9 cellular contexts compared by ENCODE assay signal in the genomic region with DNA sequence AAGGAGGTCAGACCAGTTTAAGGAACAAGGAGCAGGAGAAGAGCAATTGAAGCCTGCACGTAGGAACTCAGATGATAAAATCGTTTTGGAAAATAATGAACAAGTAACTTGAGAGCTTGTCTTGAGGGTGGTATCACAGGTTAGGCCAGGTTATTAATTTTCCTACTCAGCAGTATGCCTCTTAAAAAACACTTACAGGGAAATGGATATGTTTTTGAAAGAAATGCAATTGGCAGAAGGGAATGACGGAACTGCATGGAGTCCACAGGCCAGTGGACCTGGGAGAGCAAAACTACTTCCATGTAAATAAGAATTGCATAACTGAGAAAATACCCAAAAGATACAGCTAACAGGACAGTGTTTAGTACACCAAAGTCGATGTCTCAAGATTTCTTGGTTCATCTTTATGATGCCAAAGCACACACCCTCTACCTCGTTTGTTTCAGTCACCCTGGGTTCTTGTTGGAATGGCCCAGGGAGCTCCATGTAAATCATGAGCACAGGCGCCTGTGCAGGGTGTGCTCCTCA. TPM values are rescaled to one million over a fixed set of nuclear protein-coding genes. Genes with fewer than 3 reads are reported as not detected.
DNase-seq lines count a peak whose midpoint lies in the region; ATAC-seq, FAIRE-seq and TF ChIP-seq lines count a peak whose summit lies in the region.
"Had no signal": no experiment of that assay in that cellular context is flagged by ENCODE, and none has a peak within 500 bp of the region (broad histone marks: within the 10 kb centered on the region; RNA-seq: fewer than 3 reads in every experiment).

No MANE protein-coding gene starts in this region.

- H3K4me3 Mint-ChIP-seq in activated T-helper 2 cell treated with anti-CD3 and anti-CD28 coated beads, Interferon-gamma antibody, Interleukin-2, Interleukin-4, amounts not matched to agents 10 μg/mL and 5 μg/mL and 100 μg/mL, durations not matched to agents 14 hours and 24 hours and 36 hours (ENCODE audit: low read depth), result peak overlapping the region; percentile 41

- peaks cover 13% of the 10 kb centered on the region for H3K9me3 Mint-ChIP-seq in activated T-helper 2 cell treated with anti-CD3 and anti-CD28 coated beads, Interferon-gamma antibody, Interleukin-2, Interleukin-4, amounts not matched to agents 10 μg/mL and 5 μg/mL and 100 μg/mL, durations not matched to agents 14 hours and 24 hours and 36 hours

- no peaks in the 10 kb centered on the region for H3K27me3 Mint-ChIP-seq in activated T-helper 2 cell treated with anti-CD3 and anti-CD28 coated beads, Interferon-gamma antibody, Interleukin-2, Interleukin-4, amounts not matched to agents 10 μg/mL and 5 μg/mL and 100 μg/mL, durations not matched to agents 14 hours and 24 hours and 36 hours (ENCODE audit: low read depth)

- H3K9me1 ChIP-seq in keratinocyte (ENCODE audit: control insufficient read depth, extremely low read depth, insufficient read depth, low read length), result no peaks in the 10 kb centered on the region

- H3K9ac ChIP-seq in keratinocyte (ENCODE audit: control insufficient read depth, extremely low read depth, insufficient read depth, low read length), result peak overlapping the region; percentile 61

- ATAC-seq in GM19395 (IDR thresholded peaks at IDR 0.05; ENCODE audit: unreplicated experiment), result no peak

- peak overlapping the region; percentile 94 for H3K4me2 ChIP-seq in keratinocyte (ENCODE audit: control insufficient read depth, extremely low read depth, insufficient read depth, low read depth, low read length)

- H3K27ac Mint-ChIP-seq in activated T-helper 2 cell treated with anti-CD3 and anti-CD28 coated beads, Interferon-gamma antibody, Interleukin-2, Interleukin-4, amounts not matched to agents 10 μg/mL and 5 μg/mL and 100 μg/mL, durations not matched to agents 14 hours and 24 hours and 36 hours, result peak overlapping the region; percentile 93

- peaks cover 35% of the 10 kb centered on the region for H3K36me3 Mint-ChIP-seq in activated T-helper 2 cell treated with anti-CD3 and anti-CD28 coated beads, Interferon-gamma antibody, Interleukin-2, Interleukin-4, amounts not matched to agents 10 μg/mL and 5 μg/mL and 100 μg/mL, durations not matched to agents 14 hours and 24 hours and 36 hours (ENCODE audit: low read depth)

- peak overlapping the region in 1 of 3 experiments; percentile 3 for H3K4me3 ChIP-seq in keratinocyte (ENCODE audit: control insufficient read depth in 2 of 3, extremely low read depth in 1 of 3, insufficient read depth in 2 of 3, low read depth in 1 of 3, low read length in 3 of 3)
- H3K4me3 ChIP-seq: mucosa of descending colon had no signal

- no peaks in the 10 kb centered on the region for H3K36me3 ChIP-seq in keratinocyte (ENCODE audit: control insufficient read depth in 2 of 2, extremely low read depth in 1 of 2, insufficient read depth in 2 of 2, low read length in 2 of 2)

- dilution Hi-C loops in keratinocyte (cut with MboI; ENCODE audit: extremely low pct_ligation_motif_present, low sequenced_read_pairs), result no loop called here

- H3K27me3 ChIP-seq in keratinocyte (ENCODE audit: control insufficient read depth, extremely low read depth, insufficient read depth, low read length), result no peaks in the 10 kb centered on the region

- H3K27ac ChIP-seq in keratinocyte (ENCODE audit: control insufficient read depth, insufficient read depth, low read length) (peak overlapping the region; percentile 89), substantia nigra (ENCODE audit: low read depth, low read length, poor library complexity, severe bottlenecking) (peak overlapping the region; percentile 0)

- H3K4me1 ChIP-seq in keratinocyte (ENCODE audit: control insufficient read depth, extremely low read depth, insufficient read depth, low read length), result peaks cover 60% of the 10 kb centered on the region

- no peak for FAIRE-seq in keratinocyte (lab: Jason Lieb, UNC)

- intact Hi-C loops in activated T-helper 2 cell treated with anti-CD3 and anti-CD28 coated beads, Interferon-gamma antibody, Interleukin-2, Interleukin-4, amounts not matched to agents 10 μg/mL and 5 μg/mL and 100 μg/mL, durations not matched to agents 14 hours and 24 hours and 36 hours (cut with micrococcal nuclease), result no loop called here

- no peak overlapping the region for H2AFZ ChIP-seq in keratinocyte (ENCODE audit: control insufficient read depth, low read length)

- DNase-seq in NCI-H510A treated with DMSO at 0.1 percent for 48 hours (lab: John Stamatoyannopoulos, UW), result peak; percentile 31
- DNase-seq in NCI-H510A (lab: John Stamatoyannopoulos, UW), result no peak
- no peak for DNase-seq in activated T-helper 2 cell treated with anti-CD3 and anti-CD28 coated beads, Interferon-gamma antibody, Interleukin-2, Interleukin-4, amounts not matched to agents 10 μg/mL and 5 μg/mL and 100 μg/mL, durations not matched to agents 14 hours and 24 hours and 36 hours (ENCODE audit: low spot score)
- DNase-seq in keratinocyte (ENCODE audit: low read depth, low spot score), result no peak
- DNase-seq in substantia nigra (lab: John Stamatoyannopoulos, UW), result no peak
- DNase-seq in NCI-H1694 (lab: John Stamatoyannopoulos, UW), result no peak
- DNase-seq in SW 1271 (lab: John Stamatoyannopoulos, UW), result no peak
- DNase-seq: mucosa of descending colon had no signal

- H3K9me3 ChIP-seq in keratinocyte (ENCODE audit: control insufficient read depth, low read depth, low read length), result no peaks in the 10 kb centered on the region
- H3K9me3 ChIP-seq: mucosa of descending colon had no signal

- peaks cover 41% of the 10 kb centered on the region for H3K79me2 ChIP-seq in keratinocyte (ENCODE audit: control insufficient read depth, insufficient read depth, low read length)

- H3K4me1 Mint-ChIP-seq in activated T-helper 2 cell treated with anti-CD3 and anti-CD28 coated beads, Interferon-gamma antibody, Interleukin-2, Interleukin-4, amounts not matched to agents 10 μg/mL and 5 μg/mL and 100 μg/mL, durations not matched to agents 14 hours and 24 hours and 36 hours (ENCODE audit: low read depth), result peaks cover 75% of the 10 kb centered on the region

- H4K20me1 ChIP-seq in keratinocyte (ENCODE audit: control insufficient read depth, extremely low read depth, insufficient read depth, low read length), result no peaks in the 10 kb centered on the region

- no peak for TF ChIP-seq CTCF in keratinocyte (optimal IDR thresholded peaks at IDR 0.05 in 1 of 3, IDR thresholded peaks at IDR 0.05 in 1 of 3, conservative IDR thresholded peaks at IDR 0.05 in 1 of 3; ENCODE audit: extremely low read depth in 1 of 3, insufficient read depth in 2 of 3, low read length in 3 of 3)

RNA-seq across cellular contexts. Expression of gene MBNL2, which starts 35.2 kb away (rescaled TPM):
- 27.2 and 28.4 TPM in 2 replicates for total RNA-seq in activated T-helper 2 cell treated with anti-CD3 and anti-CD28 coated beads, Interferon-gamma antibody, Interleukin-2, Interleukin-4, amounts not matched to agents 10 μg/mL and 5 μg/mL and 100 μg/mL, durations not matched to agents 14 hours and 24 hours and 36 hours
- 19.3 to 28.4 TPM (median 22.2 TPM) in 3 replicates for polyA plus RNA-seq in keratinocyte
- 14.7 TPM for polyA plus RNA-seq in keratinocyte (2011; ENCODE audit: low read depth)
- polyA plus RNA-seq in keratinocyte (2011; cell fraction: cytosol; rRNA removed), result 16.1 and 24.4 TPM in 2 replicates
- 26.1 and 29.2 TPM in 2 replicates for polyA plus RNA-seq in keratinocyte (2011; cell fraction: nucleus; rRNA removed)
- 13.4 and 18.6 TPM in 2 replicates for polyA plus RNA-seq in keratinocyte (2012; ENCODE audit: low replicate concordance)
- polyA minus RNA-seq in keratinocyte, result 20.2 to 86.3 TPM (median 68.7 TPM) in 3 replicates
- 22.8 TPM for polyA minus RNA-seq in keratinocyte (2011; cell fraction: cytosol; rRNA and poly(A)+ RNA removed)
- 28.5 and 52.8 TPM in 2 replicates for polyA minus RNA-seq in keratinocyte (2011; cell fraction: nucleus; rRNA and poly(A)+ RNA removed)
